In genomic region chr5:110333384-110333783, GRCh38 we compare ENCODE assay signal across 1 cellular context.
TF ChIP-seq lines count a peak whose summit lies in the region.

No MANE protein-coding gene starts in this region.

TF ChIP-seq in H1, 55 proteins besides CTCF, POLR2A, EP300 and RAD21:
- TF ChIP-seq KDM5A (IDR thresholded peaks at IDR 0.05; ENCODE audit: low read length): no peak
- no peak for TF ChIP-seq CTBP2 (IDR thresholded peaks at IDR 0.05; ENCODE audit: borderline replicate concordance, insufficient read depth, insufficient read length, low read length)
- TF ChIP-seq RNF2 (IDR thresholded peaks at IDR 0.05; ENCODE audit: borderline replicate concordance, low read depth, low read length, missing control alignments, poor library complexity, severe bottlenecking): no peak
- no peak for TF ChIP-seq CHD7 (IDR thresholded peaks at IDR 0.05; ENCODE audit: insufficient replicate concordance, low read length)
- no peak for TF ChIP-seq ZNF274 (IDR thresholded peaks at IDR 0.05; ENCODE audit: borderline replicate concordance, extremely low read depth, low read length)
- no peak for TF ChIP-seq CEBPB (IDR thresholded peaks at IDR 0.05; ENCODE audit: low read depth, low read length)
- no peak for TF ChIP-seq TAF1 (IDR thresholded peaks at IDR 0.05; ENCODE audit: low read depth, low read length)
- TF ChIP-seq USF2 (IDR thresholded peaks at IDR 0.05; ENCODE audit: low read length): no peak
- no peak for TF ChIP-seq CBX5 (IDR thresholded peaks at IDR 0.05; ENCODE audit: low read depth, low read length)
- TF ChIP-seq EZH2 (IDR thresholded peaks at IDR 0.05; ENCODE audit: low read depth, low read length, severe bottlenecking): no peak
- no peak for TF ChIP-seq TCF12 (IDR thresholded peaks at IDR 0.05; ENCODE audit: low read depth, low read length)
- no peak for TF ChIP-seq MAFK (IDR thresholded peaks at IDR 0.05; ENCODE audit: low read depth, low read length)
- no peak for TF ChIP-seq SIN3A (conservative IDR thresholded peaks at IDR 0.05 in 1 of 2, IDR thresholded peaks at IDR 0.05 in 1 of 2; ENCODE audit: low read depth in 1 of 2, low read length in 2 of 2)
- TF ChIP-seq SIX5 (IDR thresholded peaks at IDR 0.05; ENCODE audit: low read depth, low read length): no peak
- no peak for TF ChIP-seq CHD2 (IDR thresholded peaks at IDR 0.05; ENCODE audit: low read length)
- no peak for TF ChIP-seq GABPA (IDR thresholded peaks at IDR 0.05; ENCODE audit: borderline replicate concordance, insufficient read depth, low read length)
- TF ChIP-seq CREB1 (IDR thresholded peaks at IDR 0.05): no peak
